24 cellular contexts compared by ENCODE assay signal in genomic region chr2:44546469-44547127, GRCh38.
DNase-seq lines count a peak whose midpoint lies in the region; ATAC-seq and TF ChIP-seq lines count a peak whose summit lies in the region.
"Had no signal": no experiment of that assay in that cellular context is flagged by ENCODE, and none has a peak within 500 bp of the region (broad histone marks: within the 10 kb centered on the region; RNA-seq: fewer than 3 reads in every experiment).

No MANE protein-coding gene starts in this region.

- H2AK5ac ChIP-seq in trophoblast cell (ENCODE audit: low read length) = no peak overlapping the region

- H4K20me1 ChIP-seq in SK-N-SH (ENCODE audit: insufficient read depth) = no peaks in the 10 kb centered on the region

- no peak overlapping the region for H3K4me3 Mint-ChIP-seq in MCF 10A (ENCODE audit: unreplicated experiment)
- no peak overlapping the region for H3K4me3 Mint-ChIP-seq in stimulated activated memory B cell treated with anti-CD40 and anti-IgM and Interleukin-4, amounts not matched to agents 10 μg/mL and 1 μg/mL and 100 μg/mL, for 72 hours
- H3K4me3 Mint-ChIP-seq: central memory CD8-positive, alpha-beta T cell had no signal

- intact Hi-C loops in MCF 10A (cut with micrococcal nuclease) = loop anchor here (10.0 kb wide), 1 partner anchor 72 kb away; no protein-coding TSS in a partner anchor
- intact Hi-C loops in breast epithelium (cut with DNase I; ENCODE audit: low total_unique reads) = no loop called here

- no peak overlapping the region for H2BK120ac ChIP-seq in trophoblast cell (ENCODE audit: insufficient read depth, low read length, poor library complexity)

- no peak overlapping the region for H3K18ac ChIP-seq in trophoblast cell (ENCODE audit: low read length)

- H3K4me1 ChIP-seq in breast epithelium (peaks cover 0 to 8% of the 10 kb centered on the region in 2 donors), SK-N-SH (ENCODE audit: control insufficient read depth in 1 of 2, insufficient read depth in 2 of 2, low read depth in 1 of 2, low read length in 1 of 2) (peaks cover 35 to 62% of the 10 kb centered on the region in 2 experiments), trophoblast cell (ENCODE audit: control insufficient read depth in 1 of 2, insufficient read depth in 2 of 2, low read length in 2 of 2) (peaks cover 5 to 9% of the 10 kb centered on the region in 2 experiments)
- H3K4me1 ChIP-seq: spleen had no signal

- no peak overlapping the region for H2BK12ac ChIP-seq in trophoblast cell (ENCODE audit: low read length)

- H4K12ac ChIP-seq in trophoblast cell (ENCODE audit: low read depth, low read length) = no peak overlapping the region

- ATAC-seq in HG02610 (IDR thresholded peaks at IDR 0.05; ENCODE audit: unreplicated experiment) (peak; percentile 68), GM18907 (IDR thresholded peaks at IDR 0.05; ENCODE audit: unreplicated experiment) (no peak)
- peak; percentile 77 for ATAC-seq in stimulated activated memory B cell treated with anti-CD40 and anti-IgM and Interleukin-4, amounts not matched to agents 10 μg/mL and 1 μg/mL and 100 μg/mL, for 72 hours
- ATAC-seq: gastrocnemius medialis, Right ventricle myocardium inferior had no signal

- H3K36me3 Mint-ChIP-seq in MCF 10A (ENCODE audit: insufficient read depth, unreplicated experiment) = peaks cover 5% of the 10 kb centered on the region
- peaks cover 11% of the 10 kb centered on the region for H3K36me3 Mint-ChIP-seq in stimulated activated memory B cell treated with anti-CD40 and anti-IgM and Interleukin-4, amounts not matched to agents 10 μg/mL and 1 μg/mL and 100 μg/mL, for 72 hours

- H3K27me3 ChIP-seq in breast epithelium (no peaks in the 10 kb centered on the region), SK-N-SH (ENCODE audit: insufficient read depth) (no peaks in the 10 kb centered on the region), trophoblast cell (ENCODE audit: insufficient read depth, low read length) (no peaks in the 10 kb centered on the region)
- H3K27me3 ChIP-seq: gastrocnemius medialis, spleen had no signal

- no peaks in the 10 kb centered on the region for H3K9me3 Mint-ChIP-seq in MCF 10A (ENCODE audit: unreplicated experiment)
- H3K9me3 Mint-ChIP-seq in stimulated activated memory B cell treated with anti-CD40 and anti-IgM and Interleukin-4, amounts not matched to agents 10 μg/mL and 1 μg/mL and 100 μg/mL, for 72 hours = no peaks in the 10 kb centered on the region
- H3K9me3 Mint-ChIP-seq: central memory CD8-positive, alpha-beta T cell had no signal

- H3K9me3 ChIP-seq in breast epithelium (no peaks in the 10 kb centered on the region), SK-N-SH (no peaks in the 10 kb centered on the region), trophoblast cell (ENCODE audit: insufficient read depth, low read depth, low read length) (no peaks in the 10 kb centered on the region)
- H3K9me3 ChIP-seq: gastrocnemius medialis, spleen had no signal

- no peak overlapping the region for H3K4me2 ChIP-seq in SK-N-SH
- H3K4me2 ChIP-seq in trophoblast cell (ENCODE audit: low read length) = no peak overlapping the region

- H3K4me1 Mint-ChIP-seq in MCF 10A (ENCODE audit: insufficient read depth, unreplicated experiment) = peaks cover 57% of the 10 kb centered on the region
- H3K4me1 Mint-ChIP-seq in stimulated activated memory B cell treated with anti-CD40 and anti-IgM and Interleukin-4, amounts not matched to agents 10 μg/mL and 1 μg/mL and 100 μg/mL, for 72 hours = peaks cover 14% of the 10 kb centered on the region
- H3K4me1 Mint-ChIP-seq: central memory CD8-positive, alpha-beta T cell had no signal

- peaks cover 25% of the 10 kb centered on the region for H3F3A ChIP-seq in SK-N-SH (replicated peaks; ENCODE audit: insufficient read depth)

- H4K91ac ChIP-seq in trophoblast cell (ENCODE audit: low read depth, low read length) = no peak overlapping the region

- H2AFZ ChIP-seq in SK-N-SH (ENCODE audit: low read depth) (no peak overlapping the region), trophoblast cell (ENCODE audit: insufficient read depth, low read length, poor library complexity) (no peak overlapping the region)
- H2AFZ ChIP-seq: GM23248 had no signal

- TF ChIP-seq POLR2A in breast epithelium (IDR thresholded peaks at IDR 0.05) = no peak

- no peak overlapping the region for H3K4ac ChIP-seq in trophoblast cell (ENCODE audit: low read depth, low read length)

- H3K79me2 ChIP-seq in SK-N-SH (ENCODE audit: insufficient read depth) (no peaks in the 10 kb centered on the region), trophoblast cell (ENCODE audit: control insufficient read depth, insufficient read depth, low read length, poor library complexity) (no peaks in the 10 kb centered on the region)

- peak in 1 of 2 experiments; percentile 95; a peak in 2 of 4 replicates for TF ChIP-seq EP300 in SK-N-SH (IDR thresholded peaks at IDR 0.05; ENCODE audit: borderline replicate concordance in 1 of 2, low read depth in 1 of 2, low read length in 1 of 2)

- H3K27ac Mint-ChIP-seq in MCF 10A (ENCODE audit: low read depth, unreplicated experiment) = peak overlapping the region; percentile 41
- H3K27ac Mint-ChIP-seq in stimulated activated memory B cell treated with anti-CD40 and anti-IgM and Interleukin-4, amounts not matched to agents 10 μg/mL and 1 μg/mL and 100 μg/mL, for 72 hours = peak overlapping the region; percentile 7

- no peak overlapping the region for H3K27ac ChIP-seq in breast epithelium
- H3K27ac ChIP-seq in SK-N-SH (ENCODE audit: low read depth in 2 of 2, low read length in 1 of 2) = peak overlapping the region in 1 of 2 experiments; percentile 81; a peak in 2 of 4 replicates
- H3K27ac ChIP-seq in trophoblast cell (ENCODE audit: low read depth, low read length) = no peak overlapping the region
- H3K27ac ChIP-seq: C4-2B, gastrocnemius medialis, GM23248, HL-60, spleen, WERI-Rb-1 had no signal

- TF ChIP-seq CTCF in MCF 10A (IDR thresholded peaks at IDR 0.05; ENCODE audit: unreplicated experiment) (no peak), breast epithelium (IDR thresholded peaks at IDR 0.05) (no peak), SK-N-SH (IDR thresholded peaks at IDR 0.05) (no peak)

- H3K9ac ChIP-seq in SK-N-SH (no peak overlapping the region), trophoblast cell (ENCODE audit: low read length) (no peak overlapping the region)
- H3K9ac ChIP-seq: GM23248 had no signal

- H3K9me2 ChIP-seq in SK-N-SH = no peaks in the 10 kb centered on the region

- H3K36me3 ChIP-seq in breast epithelium (no peaks in the 10 kb centered on the region), SK-N-SH (replicated peaks in 1 of 2; ENCODE audit: control insufficient read depth in 1 of 2, insufficient read depth in 2 of 2, low read length in 1 of 2) (no peaks in the 10 kb centered on the region), trophoblast cell (ENCODE audit: control insufficient read depth in 1 of 2, insufficient read depth in 2 of 2, low read length in 2 of 2) (no peaks in the 10 kb centered on the region)
- H3K36me3 ChIP-seq: gastrocnemius medialis, WERI-Rb-1 had no signal

- H3K14ac ChIP-seq in trophoblast cell (ENCODE audit: low read length) = no peak overlapping the region

- TF ChIP-seq RAD21 in SK-N-SH (IDR thresholded peaks at IDR 0.05; ENCODE audit: low read length) = no peak; the same call in 1 of the 2 replicates

- CTCF ChIA-PET in MCF 10A (lab: Yijun Ruan, JAX) = interaction anchor here (1.5 kb wide), 1 partner anchor 67 kb away, joined by 5 read pairs; no protein-coding TSS in a partner anchor
- CTCF ChIA-PET in SK-N-SH (lab: Yijun Ruan, JAX) = interaction anchor here (0.6 to 11.1 kb wide), 11 partner anchors 14 to 743 kb away, joined by 3 to 133 read pairs (median 3); no protein-coding TSS in a partner anchor

- H3K27me3 Mint-ChIP-seq in MCF 10A (ENCODE audit: insufficient read depth, unreplicated experiment) = no peaks in the 10 kb centered on the region
- H3K27me3 Mint-ChIP-seq in stimulated activated memory B cell treated with anti-CD40 and anti-IgM and Interleukin-4, amounts not matched to agents 10 μg/mL and 1 μg/mL and 100 μg/mL, for 72 hours = no peaks in the 10 kb centered on the region
- H3K27me3 Mint-ChIP-seq: central memory CD8-positive, alpha-beta T cell had no signal

- no peak overlapping the region for H3K23ac ChIP-seq in trophoblast cell (ENCODE audit: low read length)

- no peak overlapping the region for H3K4me3 ChIP-seq in breast epithelium
- no peak overlapping the region for H3K4me3 ChIP-seq in SK-N-SH (ENCODE audit: low read depth in 2 of 2, low read length in 1 of 2)
- no peak overlapping the region for H3K4me3 ChIP-seq in trophoblast cell (ENCODE audit: low read depth, low read length)
- H3K4me3 ChIP-seq: gastrocnemius medialis, GM23248, spleen had no signal

- H3K79me1 ChIP-seq in trophoblast cell (ENCODE audit: low read length) = peaks cover 2% of the 10 kb centered on the region

- no peak overlapping the region for H4K8ac ChIP-seq in trophoblast cell (ENCODE audit: low read depth, low read length)

- POLR2A ChIA-PET in MCF 10A (lab: Yijun Ruan, JAX) = interaction anchor here (0.6 kb wide), 1 partner anchor 11 kb away, joined by 4 read pairs; no protein-coding TSS in a partner anchor
- POLR2A ChIA-PET in SK-N-SH (lab: Yijun Ruan, JAX) = interaction anchor here (1.1 kb wide), 1 partner anchor 12 kb away, joined by 3 read pairs; no protein-coding TSS in a partner anchor

- 43% methylated on average over 2 of the region's 2 CpGs for WGBS in SK-N-SH (ENCODE audit: low lambda C conversion rate)
- WGBS in trophoblast cell (ENCODE audit: extremely low coverage, insufficient coverage, insufficient read length) = no CpG with 5 or more reads among the region's 2 CpGs

- BruUV-seq in MCF 10A (replicated peaks; lab: Mats Ljungman, UMichigan) = no TSS peak

- H2BK5ac ChIP-seq in trophoblast cell (ENCODE audit: low read depth, low read length, poor library complexity) = no peak overlapping the region

- DNase-seq in MCF 10A (ENCODE audit: unreplicated experiment) = no peak
- DNase-seq in breast epithelium (ENCODE audit: low spot score in 2 of 2) = no peak
- DNase-seq in SK-N-SH = peak; percentile 73
- DNase-seq in trophoblast cell = no peak
- no peak for DNase-seq in NCI-H748 (lab: John Stamatoyannopoulos, UW; ENCODE audit: unreplicated experiment)
- DNase-seq: activated CD4-positive, alpha-beta T cell treated with anti-CD3 and anti-CD28 coated beads, Interleukin-2, amount 50 U/mL, for 48 hours; activated naive CD4-positive, alpha-beta T cell treated with Interleukin-2 at 50 U/mL for 16 hours; gastrocnemius medialis; GM23248; IMR-90; midbrain; NCI-H187; NCI-H510A treated with DMSO at 0.1 percent for 48 hours; spleen; stimulated activated CD8-positive, alpha-beta memory T cell treated with anti-CD3 and anti-CD28 coated beads, Interleukin-4, amount 100 ng/mL, for 48 hours; T-helper 2 cell; WERI-Rb-1 had no signal

TF ChIP-seq in SK-N-SH, 30 proteins besides CTCF, POLR2A, EP300 and RAD21 (continues in another document):
- TF ChIP-seq SIN3A (IDR thresholded peaks at IDR 0.05; ENCODE audit: borderline replicate concordance, low read depth, low read length) (no peak), NRF1 (IDR thresholded peaks at IDR 0.05; ENCODE audit: low read depth, low read length) (no peak), GATA2 (CRISPR knock-in tag; IDR thresholded peaks at IDR 0.05) (peak; percentile 97), TEAD4 (IDR thresholded peaks at IDR 0.05; ENCODE audit: borderline replicate concordance, insufficient read depth) (no peak), GABPA (IDR thresholded peaks at IDR 0.05; ENCODE audit: low read depth) (no peak), TCF12 (IDR thresholded peaks at IDR 0.05) (peak; percentile 31; the same call in 1 of the 2 replicates)
